Comparison of ENCODE assay signal across 20 cellular contexts in genomic region chr5:33398501-33398900, GRCh38. TPM values are rescaled to one million over a fixed set of nuclear protein-coding genes. Genes with fewer than 3 reads are reported as not detected.
A peak's percentile ranks its signal among the peaks of the same experiment; 100 is the strongest.
DNase-seq lines count a peak whose midpoint lies in the region; FAIRE-seq and TF ChIP-seq lines count a peak whose summit lies in the region.
"Had no signal": no experiment of that assay in that cellular context is flagged by ENCODE, and none has a peak within 500 bp of the region (broad histone marks: within the 10 kb centered on the region; RNA-seq: fewer than 3 reads in every experiment).

No MANE protein-coding gene starts in this region.

- no peak overlapping the region for H3K4me3 ChIP-seq in GM23248
- H3K4me3 ChIP-seq in astrocyte (ENCODE audit: insufficient read depth, low read depth, low read length), result no peak overlapping the region
- H3K4me3 ChIP-seq: A549, GM12878, GM23338 had no signal

- H3K27ac Mint-ChIP-seq in astrocyte (ENCODE audit: unreplicated experiment), result no peak overlapping the region
- H3K27ac Mint-ChIP-seq: CD4-positive, alpha-beta memory T cell; GM23338; H9 had no signal

- in situ Hi-C loops in GM23248 (cut with MboI), result no loop called here

- H4K20me1 ChIP-seq in GM23248 (ENCODE audit: insufficient read depth) (no peaks in the 10 kb centered on the region), astrocyte (ENCODE audit: insufficient read depth, low read length) (no peaks in the 10 kb centered on the region)

- H3K4me2 ChIP-seq in GM23248 (ENCODE audit: unreplicated experiment), result no peak overlapping the region
- H3K4me2 ChIP-seq in astrocyte (ENCODE audit: low read length), result no peak overlapping the region
- H3K4me2 ChIP-seq: A549, GM23338 had no signal

- peaks cover 4% of the 10 kb centered on the region for H3K9me3 Mint-ChIP-seq in astrocyte (ENCODE audit: unreplicated experiment)

- no peaks in the 10 kb centered on the region for H3K27me3 Mint-ChIP-seq in astrocyte (ENCODE audit: low read depth, unreplicated experiment)

- H3K27ac ChIP-seq in GM23248 (no peak overlapping the region), astrocyte (ENCODE audit: low read depth, low read length) (peak overlapping the region; percentile 10)
- H3K27ac ChIP-seq: A549 had no signal

- H3K4me1 ChIP-seq in GM23248 (ENCODE audit: insufficient read depth), result peaks cover 20% of the 10 kb centered on the region
- H3K4me1 ChIP-seq in astrocyte (ENCODE audit: insufficient read depth, low read length), result peaks cover 7% of the 10 kb centered on the region

- no peak overlapping the region for H3K4me3 Mint-ChIP-seq in astrocyte (ENCODE audit: unreplicated experiment)
- H3K4me3 Mint-ChIP-seq: CD4-positive, alpha-beta memory T cell; GM23338; H9 had no signal

- H3K9me2 ChIP-seq in GM23248 (ENCODE audit: insufficient read depth), result no peaks in the 10 kb centered on the region

- H3K36me3 Mint-ChIP-seq in astrocyte (ENCODE audit: low read depth, unreplicated experiment), result no peaks in the 10 kb centered on the region
- H3K36me3 Mint-ChIP-seq: CD4-positive, alpha-beta memory T cell had no signal

- no peaks in the 10 kb centered on the region for H3K36me3 ChIP-seq in GM23248 (ENCODE audit: low read depth)
- H3K36me3 ChIP-seq in astrocyte (ENCODE audit: insufficient read depth, low read length), result no peaks in the 10 kb centered on the region

- H3K9ac ChIP-seq in GM23248, result no peak overlapping the region
- no peak overlapping the region for H3K9ac ChIP-seq in astrocyte (ENCODE audit: low read length)

- H3K79me2 ChIP-seq in GM23248 (ENCODE audit: insufficient read depth), result no peaks in the 10 kb centered on the region
- H3K79me2 ChIP-seq in astrocyte (ENCODE audit: insufficient read depth, low read length), result no peaks in the 10 kb centered on the region

- H3K4me1 Mint-ChIP-seq in astrocyte (ENCODE audit: low read depth, unreplicated experiment), result peaks cover 14% of the 10 kb centered on the region
- H3K4me1 Mint-ChIP-seq: CD4-positive, alpha-beta memory T cell had no signal

- H3K9me3 ChIP-seq in GM23248 (ENCODE audit: low read depth), result no peaks in the 10 kb centered on the region
- H3K9me3 ChIP-seq in astrocyte (ENCODE audit: insufficient read depth, low read depth, low read length), result no peaks in the 10 kb centered on the region

- FAIRE-seq in astrocyte (lab: Jason Lieb, UNC), result no peak
- FAIRE-seq: A549, GM12878, GM19239 had no signal

- H3F3A ChIP-seq in GM23248 (ENCODE audit: insufficient read depth), result peaks cover 30% of the 10 kb centered on the region

- WGBS in GM23248 (ENCODE audit: low coverage in 1 of 2, low lambda C conversion rate in 2 of 2, missing lambda C conversion rate in 2 of 2), 2 experiments, result 91 to 97% methylated on average over 1 of the region's 1 CpG

- DNase-seq in GM23248 (no peak), NCI-H226 (peak; percentile 58), astrocyte (ENCODE audit: low read depth) (peak; percentile 26), DMS53 treated with DMSO at 0.1 percent for 48 hours (lab: John Stamatoyannopoulos, UW; ENCODE audit: unreplicated experiment) (no peak), MV-4-11 (lab: John Stamatoyannopoulos, UW) (no peak)
- DNase-seq in stimulated activated naive CD4-positive, alpha-beta T cell treated with Interleukin-2 at 50 U/mL for 16 hours (lab: John Stamatoyannopoulos, UW), result no peak
- DNase-seq: 8988T; ACHN; C1 segment of cervical spinal cord; Calu3; CD4-positive, alpha-beta memory T cell; COR-L47; DMS53; DND-41; GDM1; H9 had no signal

- no peaks in the 10 kb centered on the region for H3K27me3 ChIP-seq in GM23248 (replicated peaks; ENCODE audit: insufficient read depth)
- no peaks in the 10 kb centered on the region for H3K27me3 ChIP-seq in astrocyte (ENCODE audit: insufficient read depth, low read length)

- TF ChIP-seq CTCF in astrocyte (IDR thresholded peaks at IDR 0.05; ENCODE audit: insufficient read depth, low read depth, low read length), result no peak

- H2AFZ ChIP-seq in GM23248, result peak overlapping the region; percentile 2; the same call in 1 of the 2 replicates
- H2AFZ ChIP-seq in astrocyte (ENCODE audit: low read depth, low read length), result no peak overlapping the region

RNA-seq across cellular contexts. Expression of gene TARS1, which starts 42.3 kb away (rescaled TPM):
- 246 and 268 TPM in 2 replicates for total RNA-seq in GM23248 (2014; rRNA removed; shearing (Covaris generic))
- polyA plus RNA-seq in GM23248 (2016; fragmentation: Nextera tagmentation; extraction: Ambion mirVana), result 244 and 247 TPM in 2 replicates
- 293 and 306 TPM in 2 replicates for total RNA-seq in astrocyte

Comparison
In these comparisons a context has a peak if more than half of its experiments do, and no peak if none do; other contexts are left out.
1. DNase-seq: peak in NCI-H226 (single experiment) and astrocyte (single experiment); none in GM23248 (single experiment), DMS53 treated with DMSO at 0.1 percent for 48 hours (single experiment), stimulated activated naive CD4-positive, alpha-beta T cell treated with Interleukin-2 at 50 U/mL for 16 hours (single experiment) and MV-4-11 (single experiment).